ENCODE assay signal across 1 cellular context in genomic region chr10:49627644-49628247, GRCh38.
TF ChIP-seq lines count a peak whose summit lies in the region.

No MANE protein-coding gene starts in this region.

TF ChIP-seq in HepG2, 621 proteins besides CTCF, POLR2A, EP300 and RAD21:
- TF ChIP-seq ZNF670 (CRISPR knock-in tag; IDR thresholded peaks at IDR 0.05; ENCODE audit: borderline replicate concordance) (no peak), YEATS4 (CRISPR knock-in tag; IDR thresholded peaks at IDR 0.05; ENCODE audit: borderline replicate concordance) (no peak)
